In genomic region chr13:99498304-99499161, GRCh38 we compare ENCODE assay signal across 1 cellular context.
A peak's percentile ranks its signal among the peaks of the same experiment; 100 is the strongest.
TF ChIP-seq lines count a peak whose summit lies in the region.

No MANE protein-coding gene starts in this region.

TF ChIP-seq in HCT116, 20 proteins besides CTCF, POLR2A, EP300 and RAD21 (continued from another document):
- no peak for TF ChIP-seq REST (IDR thresholded peaks at IDR 0.05; ENCODE audit: low read depth)
- TF ChIP-seq EZH2 (IDR thresholded peaks at IDR 0.05) = no peak
- TF ChIP-seq FOSL1 (IDR thresholded peaks at IDR 0.05; ENCODE audit: low read depth) = no peak
- TF ChIP-seq ELF1 (IDR thresholded peaks at IDR 0.05; ENCODE audit: borderline replicate concordance, low read depth) = no peak
- TF ChIP-seq ZNF274 (IDR thresholded peaks at IDR 0.05; ENCODE audit: low read depth, low read length) = no peak
- TF ChIP-seq CBX3 (IDR thresholded peaks at IDR 0.05; ENCODE audit: low read depth) = no peak
- TF ChIP-seq, protein P1, sequence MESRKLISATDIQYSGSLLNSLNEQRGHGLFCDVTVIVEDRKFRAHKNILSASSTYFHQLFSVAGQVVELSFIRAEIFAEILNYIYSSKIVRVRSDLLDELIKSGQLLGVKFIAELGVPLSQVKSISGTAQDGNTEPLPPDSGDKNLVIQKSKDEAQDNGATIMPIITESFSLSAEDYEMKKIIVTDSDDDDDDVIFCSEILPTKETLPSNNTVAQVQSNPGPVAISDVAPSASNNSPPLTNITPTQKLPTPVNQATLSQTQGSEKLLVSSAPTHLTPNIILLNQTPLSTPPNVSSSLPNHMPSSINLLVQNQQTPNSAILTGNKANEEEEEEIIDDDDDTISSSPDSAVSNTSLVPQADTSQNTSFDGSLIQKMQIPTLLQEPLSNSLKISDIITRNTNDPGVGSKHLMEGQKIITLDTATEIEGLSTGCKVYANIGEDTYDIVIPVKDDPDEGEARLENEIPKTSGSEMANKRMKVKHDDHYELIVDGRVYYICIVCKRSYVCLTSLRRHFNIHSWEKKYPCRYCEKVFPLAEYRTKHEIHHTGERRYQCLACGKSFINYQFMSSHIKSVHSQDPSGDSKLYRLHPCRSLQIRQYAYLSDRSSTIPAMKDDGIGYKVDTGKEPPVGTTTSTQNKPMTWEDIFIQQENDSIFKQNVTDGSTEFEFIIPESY (IDR thresholded peaks at IDR 0.05; ENCODE audit: extremely low read depth, insufficient replicate concordance, low read length) = peak; percentile 19
- TF ChIP-seq SP1 (IDR thresholded peaks at IDR 0.05; ENCODE audit: low read depth) = no peak
- TF ChIP-seq EZH2phosphoT487 (IDR thresholded peaks at IDR 0.05; ENCODE audit: borderline replicate concordance) = no peak
- no peak for TF ChIP-seq CEBPB (IDR thresholded peaks at IDR 0.05; ENCODE audit: low read depth)
- no peak for TF ChIP-seq EGR1 (IDR thresholded peaks at IDR 0.05; ENCODE audit: low read depth)
- peak; percentile 23 for TF ChIP-seq TCF7L2 (IDR thresholded peaks at IDR 0.05; ENCODE audit: borderline replicate concordance, extremely low read depth, insufficient read depth, insufficient read length)
- no peak for TF ChIP-seq ATF3 (IDR thresholded peaks at IDR 0.05)
- peak; percentile 88 for TF ChIP-seq POLR2AphosphoS5 (IDR thresholded peaks at IDR 0.05; ENCODE audit: low read depth, low read length)
- no peak for TF ChIP-seq MAX (IDR thresholded peaks at IDR 0.05)
- peak; percentile 46; the same call in 1 of the 2 replicates for TF ChIP-seq ZFX (IDR thresholded peaks at IDR 0.05)
- no peak for TF ChIP-seq SRF (IDR thresholded peaks at IDR 0.05; ENCODE audit: low read depth)
- peak; percentile 89 for TF ChIP-seq YY1 (IDR thresholded peaks at IDR 0.05; ENCODE audit: extremely low read depth, insufficient replicate concordance, low read depth, low read length)
- no peak for TF ChIP-seq JUND (IDR thresholded peaks at IDR 0.05)
